28 cellular contexts compared by ENCODE assay signal in genomic region chr5:51521583-51521982, GRCh38.
"Had no signal": no experiment of that assay in that cellular context is flagged by ENCODE, and none has a peak within 500 bp of the region (broad histone marks: within the 10 kb centered on the region; RNA-seq: fewer than 3 reads in every experiment).

No MANE protein-coding gene starts in this region.

- H3K4me1 ChIP-seq: adrenal gland, body of pancreas, breast epithelium had no signal

- H3K4me1 Mint-ChIP-seq: activated CD4-positive, alpha-beta T cell treated with anti-CD3 and anti-CD28 coated beads, Interleukin-2, amount 10 ng/mL, durations not matched to agents 24 days and 14 days had no signal

- H3K9me3 Mint-ChIP-seq: activated CD4-positive, alpha-beta T cell treated with anti-CD3 and anti-CD28 coated beads, Interleukin-2, amount 10 ng/mL, durations not matched to agents 24 days and 14 days; activated naive CD4-positive, alpha-beta T cell treated with anti-CD3 and anti-CD28 coated beads for 36 hours; activated T-helper 1 cell treated with anti-CD3 and anti-CD28 coated beads, Interleukin-12 subunit alpha, Interleukin-12 subunit beta, Interleukin-2, Interleukin-4 antibody, amounts not matched to agents 30 ng/mL and 10 ng/mL and 1 ng/mL, durations not matched to agents 14 hours and 24 hours and 36 hours had no signal

- H3K9me3 ChIP-seq: adrenal gland, body of pancreas, breast epithelium had no signal

- H3K4me3 Mint-ChIP-seq: activated CD4-positive, alpha-beta T cell treated with anti-CD3 and anti-CD28 coated beads, Interleukin-2, amount 10 ng/mL, durations not matched to agents 24 days and 14 days; activated CD8-positive, alpha-beta T cell treated with anti-CD3 and anti-CD28 coated beads for 36 hours; activated naive CD4-positive, alpha-beta T cell treated with anti-CD3 and anti-CD28 coated beads for 36 hours; activated T-cell treated with anti-CD3 and anti-CD28 coated beads, Interleukin-2, amount 50 U/mL, for 4 hours; activated T-helper 1 cell treated with anti-CD3 and anti-CD28 coated beads, Interleukin-12 subunit alpha, Interleukin-12 subunit beta, Interleukin-2, Interleukin-4 antibody, amounts not matched to agents 30 ng/mL and 10 ng/mL and 1 ng/mL, durations not matched to agents 14 hours and 24 hours and 36 hours had no signal

- H3K27me3 Mint-ChIP-seq: activated CD4-positive, alpha-beta T cell treated with anti-CD3 and anti-CD28 coated beads, Interleukin-2, amount 10 ng/mL, durations not matched to agents 24 days and 14 days; activated CD8-positive, alpha-beta T cell treated with anti-CD3 and anti-CD28 coated beads for 36 hours had no signal

- DNase-seq: activated CD4-positive, alpha-beta T cell treated with anti-CD3 and anti-CD28 coated beads, Interleukin-2, amount 10 ng/mL, durations not matched to agents 24 days and 14 days; activated CD4-positive, alpha-beta T cell treated with anti-CD3 and anti-CD28 coated beads, Interleukin-2, amount 50 U/mL, for 4 hours; activated CD8-positive, alpha-beta T cell treated with anti-CD3 and anti-CD28 coated beads for 36 hours; activated gamma-delta T cell treated with Interleukin-2 at 50 U/mL for 16 hours; activated naive CD4-positive, alpha-beta T cell treated with anti-CD3 and anti-CD28 coated beads for 36 hours; activated T-cell treated with anti-CD3 and anti-CD28 coated beads for 4 hours; activated T-cell treated with anti-CD3 and anti-CD28 coated beads, Interleukin-2, amount 50 U/mL, for 4 hours; adrenal gland; body of pancreas; caudate nucleus; MM.1S; NCI-H1092 treated with DMSO at 0.1 percent for 48 hours; NCI-H1417; NCI-H146; NCI-H187; NCI-H2029 treated with DMSO at 0.1 percent for 48 hours; NCI-H2107; NCI-H2171; NCI-H510A; NCI-H526; NCI-H748 treated with DMSO at 0.1 percent for 48 hours; Right ventricle myocardium superior; T1000 had no signal

- H3K36me3 ChIP-seq: adrenal gland, breast epithelium had no signal

- H3K9ac ChIP-seq: KMS-11 had no signal

- H3K4me2 ChIP-seq: KMS-11 had no signal

- H3K27ac Mint-ChIP-seq: activated CD4-positive, alpha-beta T cell treated with anti-CD3 and anti-CD28 coated beads, Interleukin-2, amount 10 ng/mL, durations not matched to agents 24 days and 14 days; activated CD8-positive, alpha-beta T cell treated with anti-CD3 and anti-CD28 coated beads for 36 hours; activated naive CD4-positive, alpha-beta T cell treated with anti-CD3 and anti-CD28 coated beads for 36 hours; activated naive CD4-positive, alpha-beta T cell treated with anti-CD3 and anti-CD28 coated beads, Interleukin-2, amount 50 U/mL, for 72 hours; activated T-helper 1 cell treated with anti-CD3 and anti-CD28 coated beads, Interleukin-12 subunit alpha, Interleukin-12 subunit beta, Interleukin-2, Interleukin-4 antibody, amounts not matched to agents 30 ng/mL and 10 ng/mL and 1 ng/mL, durations not matched to agents 14 hours and 24 hours and 36 hours had no signal

- H3K36me3 Mint-ChIP-seq: activated naive CD4-positive, alpha-beta T cell treated with anti-CD3 and anti-CD28 coated beads, Interleukin-2, amount 50 U/mL, for 72 hours had no signal

- ATAC-seq: activated CD8-positive, alpha-beta T cell treated with anti-CD3 and anti-CD28 coated beads for 36 hours; activated naive CD4-positive, alpha-beta T cell treated with anti-CD3 and anti-CD28 coated beads, Interleukin-2, amount 50 U/mL, for 72 hours; activated T-cell treated with anti-CD3 and anti-CD28 coated beads, Interleukin-2, amount 50 U/mL, for 4 hours; body of pancreas had no signal

- H3K27ac ChIP-seq: adrenal gland, body of pancreas, breast epithelium, KMS-11, SK-N-MC had no signal

- H3K4me3 ChIP-seq: adrenal gland, body of pancreas, breast epithelium, SK-N-MC had no signal

- H3K27me3 ChIP-seq: adrenal gland, body of pancreas, breast epithelium had no signal
